In genomic region chr5:371811-372555, GRCh38 we compare ENCODE assay signal across 10 cellular contexts. TPM values are rescaled to one million over a fixed set of nuclear protein-coding genes. Genes with fewer than 3 reads are reported as not detected.
DNase-seq lines count a peak whose midpoint lies in the region; ATAC-seq and TF ChIP-seq lines count a peak whose summit lies in the region.
"Had no signal": no experiment of that assay in that cellular context is flagged by ENCODE, and none has a peak within 500 bp of the region (broad histone marks: within the 10 kb centered on the region; RNA-seq: fewer than 3 reads in every experiment).

No MANE protein-coding gene starts in this region.

- H3K4me1 ChIP-seq in DND-41 (ENCODE audit: insufficient read depth, low read length) = peaks cover 29% of the 10 kb centered on the region
- peaks cover 40% of the 10 kb centered on the region for H3K4me1 ChIP-seq in mesenchymal stem cell (ENCODE audit: control insufficient read depth, insufficient read depth, low read depth, low read length)
- H3K4me1 ChIP-seq: pancreas had no signal

- CTCF ChIA-PET in activated B cell treated with CpG ODN at 0.5 μM for 24 hours (lab: Charles Lee) = no interaction called here

- ATAC-seq in DND-41 (ENCODE audit: insufficient read depth, low read depth) = peak; percentile 69
- no peak for ATAC-seq in activated B cell treated with CpG ODN at 0.5 μM for 24 hours (ENCODE audit: low read depth)
- ATAC-seq: pancreas had no signal

- H3K27me3 ChIP-seq in DND-41 (ENCODE audit: insufficient read depth, low read length, poor library complexity) = no peaks in the 10 kb centered on the region
- H3K27me3 ChIP-seq in H7 (ENCODE audit: control insufficient read depth, insufficient read depth, low read length) = peaks cover 9% of the 10 kb centered on the region
- no peaks in the 10 kb centered on the region for H3K27me3 ChIP-seq in mesenchymal stem cell (ENCODE audit: control insufficient read depth in 1 of 2, insufficient read depth in 1 of 2, low read length in 2 of 2)
- H3K27me3 ChIP-seq: pancreas had no signal

- peaks cover 27% of the 10 kb centered on the region for H3K4me1 Mint-ChIP-seq in activated B cell treated with CpG ODN at 0.5 μM for 24 hours

- H3K18ac ChIP-seq in mesenchymal stem cell (ENCODE audit: low read depth in 1 of 2, low read length in 2 of 2) = peak overlapping the region; percentile 97

- POLR2A ChIA-PET in activated B cell treated with CpG ODN at 0.5 μM for 24 hours (lab: Charles Lee) = interaction anchor here (0.7 to 1.5 kb wide), 3 partner anchors 28 to 101 kb away, joined by 3 to 4 read pairs (median 3); partner anchors contain the start of gene PDCD6

- H4K20me1 ChIP-seq in DND-41 (ENCODE audit: insufficient read depth, low read length) = no peaks in the 10 kb centered on the region; the same call in 1 of the 2 replicates

- H3K4ac ChIP-seq in mesenchymal stem cell (ENCODE audit: low read depth in 1 of 2, low read length in 2 of 2) = peak overlapping the region; percentile 42 to 98

- no peak overlapping the region for H2AK5ac ChIP-seq in mesenchymal stem cell (ENCODE audit: low read length, severe bottlenecking)

- H3K9me3 Mint-ChIP-seq in activated B cell treated with CpG ODN at 0.5 μM for 24 hours = no peaks in the 10 kb centered on the region

- WGBS in mesenchymal stem cell = 76% methylated on average over 12 of the region's 12 CpGs

- no peaks in the 10 kb centered on the region for H3K36me3 ChIP-seq in DND-41 (ENCODE audit: insufficient read depth, low read length)
- H3K36me3 ChIP-seq in H7 (replicated peaks; ENCODE audit: control insufficient read depth, insufficient read depth, low read length) = no peaks in the 10 kb centered on the region
- H3K36me3 ChIP-seq in mesenchymal stem cell (ENCODE audit: control insufficient read depth in 1 of 2, insufficient read depth in 2 of 2, low read depth in 1 of 2, low read length in 2 of 2) = peaks cover 6 to 18% of the 10 kb centered on the region in 2 experiments
- H3K36me3 ChIP-seq: cardiac muscle cell, pancreas had no signal

- H3K79me1 ChIP-seq in mesenchymal stem cell (replicated peaks; ENCODE audit: low read length, poor library complexity, severe bottlenecking) = no peaks in the 10 kb centered on the region

- intact Hi-C loops in activated B cell treated with CpG ODN at 0.5 μM for 24 hours (cut with micrococcal nuclease) = no loop called here

- DNase-seq in DND-41 (peak; percentile 52), H7 (peak; percentile 52), activated B cell treated with CpG ODN at 0.5 μM for 24 hours (no peak), mesenchymal stem cell (no peak), NCI-H128 (lab: John Stamatoyannopoulos, UW; ENCODE audit: unreplicated experiment) (no peak), NCI-H446 (lab: John Stamatoyannopoulos, UW) (no peak), COLO829 (ENCODE audit: low spot score) (no peak)
- DNase-seq: NCI-H146 had no signal

- peak overlapping the region; percentile 75 for H2BK15ac ChIP-seq in mesenchymal stem cell (ENCODE audit: low read depth, poor library complexity, severe bottlenecking)

- peak overlapping the region; percentile 41 for H3K27ac Mint-ChIP-seq in activated B cell treated with CpG ODN at 0.5 μM for 24 hours

- no peaks in the 10 kb centered on the region for H3K79me2 ChIP-seq in DND-41 (ENCODE audit: insufficient read depth, low read length)

- no peak overlapping the region for H3K4me3 ChIP-seq in DND-41 (ENCODE audit: low read depth in 1 of 2, low read length in 2 of 2)
- H3K4me3 ChIP-seq in H7 (ENCODE audit: insufficient read depth, low read depth, low read length) = no peak overlapping the region
- H3K4me3 ChIP-seq in mesenchymal stem cell (ENCODE audit: insufficient read depth in 1 of 2, low read depth in 1 of 2, low read length in 2 of 2) = no peak overlapping the region
- H3K4me3 ChIP-seq: cardiac muscle cell, pancreas had no signal

- no peak overlapping the region for H3K4me3 Mint-ChIP-seq in activated B cell treated with CpG ODN at 0.5 μM for 24 hours

- peak overlapping the region; percentile 99 for H4K91ac ChIP-seq in mesenchymal stem cell (ENCODE audit: low read length)

- peak overlapping the region in 1 of 2 experiments; percentile 14 for H3K14ac ChIP-seq in mesenchymal stem cell (ENCODE audit: low read length in 2 of 2)

- no peak overlapping the region for H2BK5ac ChIP-seq in mesenchymal stem cell (ENCODE audit: low read depth, low read length, poor library complexity, severe bottlenecking)

- peak overlapping the region; percentile 82 for H4K8ac ChIP-seq in mesenchymal stem cell (ENCODE audit: low read length)

- H3K9ac ChIP-seq in DND-41 (ENCODE audit: low read depth, low read length) (no peak overlapping the region), mesenchymal stem cell (ENCODE audit: low read length) (no peak overlapping the region)

- H3K27me3 Mint-ChIP-seq in activated B cell treated with CpG ODN at 0.5 μM for 24 hours = peaks cover 21% of the 10 kb centered on the region

- H3K36me3 Mint-ChIP-seq in activated B cell treated with CpG ODN at 0.5 μM for 24 hours (ENCODE audit: low read depth) = no peaks in the 10 kb centered on the region

- no peak overlapping the region for H3K4me2 ChIP-seq in DND-41 (ENCODE audit: insufficient read depth, low read length)
- no peak overlapping the region for H3K4me2 ChIP-seq in mesenchymal stem cell (ENCODE audit: low read length, poor library complexity, severe bottlenecking)

- peak overlapping the region; percentile 51 to 92 for H2BK12ac ChIP-seq in mesenchymal stem cell (ENCODE audit: low read length in 2 of 2)

- TF ChIP-seq CTCF in DND-41 (IDR thresholded peaks at IDR 0.05; ENCODE audit: borderline replicate concordance, extremely low read depth, low read length, poor library complexity, severe bottlenecking) = no peak
- TF ChIP-seq CTCF in activated B cell treated with CpG ODN at 0.5 μM for 24 hours (IDR thresholded peaks at IDR 0.05) = no peak

- H3K9me3 ChIP-seq in DND-41 (ENCODE audit: insufficient read depth, low read length, severe bottlenecking) = no peaks in the 10 kb centered on the region
- H3K9me3 ChIP-seq in mesenchymal stem cell (ENCODE audit: control insufficient read depth, low read length) = no peaks in the 10 kb centered on the region
- H3K9me3 ChIP-seq: pancreas had no signal

- H2AFZ ChIP-seq in DND-41 (ENCODE audit: low read depth, low read length) (no peak overlapping the region), mesenchymal stem cell (ENCODE audit: low read depth, low read length) (no peak overlapping the region)

- H3K23ac ChIP-seq in mesenchymal stem cell (ENCODE audit: low read length in 2 of 2) = peak overlapping the region in 1 of 2 experiments; percentile 5

- H3K27ac ChIP-seq in DND-41 (ENCODE audit: low read length) = peak overlapping the region; percentile 55
- H3K27ac ChIP-seq in mesenchymal stem cell (ENCODE audit: low read length, poor library complexity, severe bottlenecking) = no peak overlapping the region
- H3K27ac ChIP-seq: cardiac muscle cell, pancreas had no signal

- peak overlapping the region; percentile 96 for H2BK120ac ChIP-seq in mesenchymal stem cell (ENCODE audit: low read depth, low read length)

RNA-seq across cellular contexts. Expression of gene AHRR, which starts 50.5 kb away (rescaled TPM):
- 0.74 and 1.4 TPM in 2 replicates for total RNA-seq in H7 (2014; rRNA removed; shearing (Covaris generic))
- total RNA-seq in activated B cell treated with CpG ODN at 0.5 μM for 24 hours = 5.1 and 6.1 TPM in 2 replicates
- 12.1 TPM for polyA plus RNA-seq in mesenchymal stem cell (2013, experiment 1 of 2)
- 12.0 TPM for polyA plus RNA-seq in mesenchymal stem cell (2013, experiment 2 of 2)

Comparison
In these comparisons a context has a peak if more than half of its experiments do, and no peak if none do; other contexts are left out.
1. DNase-seq: peak in DND-41 (single experiment) and H7 (single experiment); none in activated B cell treated with CpG ODN at 0.5 μM for 24 hours (single experiment), mesenchymal stem cell (single experiment), NCI-H128 (single experiment), NCI-H446 (0 of 2) and COLO829 (single experiment).